In the genomic region with DNA sequence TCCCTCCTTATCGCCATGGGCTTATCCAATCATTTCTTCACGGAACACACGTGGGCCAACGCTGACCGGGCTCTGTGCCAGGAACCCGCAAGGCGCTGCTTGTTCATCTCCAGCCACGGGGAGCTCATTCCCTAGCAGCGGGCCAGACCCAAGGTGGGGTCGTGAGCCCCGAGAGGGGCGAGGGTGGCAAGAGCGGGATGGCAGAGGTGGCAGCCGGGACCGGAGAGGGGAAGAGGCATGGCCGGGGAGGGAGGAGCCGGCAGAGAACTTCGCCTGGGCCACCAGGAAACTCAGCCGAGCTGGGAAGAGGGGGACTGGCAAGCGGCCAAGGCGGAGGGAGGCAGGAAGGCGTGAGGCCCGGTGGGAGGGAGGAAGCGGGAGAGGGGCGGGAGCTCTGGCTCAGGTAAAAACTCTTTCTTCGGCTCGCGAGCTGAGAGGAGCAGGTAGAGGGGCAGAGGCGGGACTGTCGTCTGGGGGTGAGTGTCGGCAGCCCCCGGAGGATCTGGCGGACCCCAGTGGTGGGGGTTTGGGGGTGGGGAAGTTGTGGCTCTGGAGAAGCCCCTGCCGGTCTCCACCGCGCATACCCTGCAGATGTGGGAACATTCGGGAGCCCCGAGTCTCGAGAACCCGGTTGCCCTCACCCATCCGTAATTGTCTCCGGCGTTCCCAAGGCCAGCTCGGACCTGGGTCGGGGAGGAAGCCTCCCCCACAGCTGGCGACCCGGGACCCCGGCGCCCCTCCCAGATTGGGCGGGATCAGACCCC, we compare ENCODE assay signal across 8 cellular contexts. TPM values are rescaled to one million over a fixed set of nuclear protein-coding genes. Genes with fewer than 3 reads are reported as not detected.
A peak's percentile ranks its signal among the peaks of the same experiment; 100 is the strongest.
DNase-seq lines count a peak whose midpoint lies in the region; ATAC-seq and TF ChIP-seq lines count a peak whose summit lies in the region.

A gene with protein sequence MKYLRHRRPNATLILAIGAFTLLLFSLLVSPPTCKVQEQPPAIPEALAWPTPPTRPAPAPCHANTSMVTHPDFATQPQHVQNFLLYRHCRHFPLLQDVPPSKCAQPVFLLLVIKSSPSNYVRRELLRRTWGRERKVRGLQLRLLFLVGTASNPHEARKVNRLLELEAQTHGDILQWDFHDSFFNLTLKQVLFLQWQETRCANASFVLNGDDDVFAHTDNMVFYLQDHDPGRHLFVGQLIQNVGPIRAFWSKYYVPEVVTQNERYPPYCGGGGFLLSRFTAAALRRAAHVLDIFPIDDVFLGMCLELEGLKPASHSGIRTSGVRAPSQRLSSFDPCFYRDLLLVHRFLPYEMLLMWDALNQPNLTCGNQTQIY (plus strand): TSS at position 408 of the 764 bp plus-strand sequence. CDS start 12,670 bp downstream, outside the sequence.

- intact Hi-C loops in MCF 10A (cut with micrococcal nuclease) = no loop called here
- intact Hi-C loops in esophagus muscularis mucosa (cut with DNase I) = no loop called here

- BruUV-seq in MCF 10A (replicated peaks; lab: Mats Ljungman, UMichigan) = no TSS peak

- H3K9me3 Mint-ChIP-seq in MCF 10A (ENCODE audit: unreplicated experiment) = no peaks in the 10 kb centered on the region
- H3K9me3 Mint-ChIP-seq in HFFc6 = no peaks in the 10 kb centered on the region

- in situ Hi-C loops in GM13976 (cut with MboI; ENCODE audit: low sequenced_read_pairs, unreplicated experiment) = no loop called here

- TF ChIP-seq EP300 in esophagus muscularis mucosa (IDR thresholded peaks at IDR 0.05) = no peak

- no peaks in the 10 kb centered on the region for H3K36me3 ChIP-seq in esophagus muscularis mucosa

- TF ChIP-seq CTCF in MCF 10A (IDR thresholded peaks at IDR 0.05; ENCODE audit: unreplicated experiment) = no peak
- TF ChIP-seq CTCF in GM13976 (IDR thresholded peaks at IDR 0.05; ENCODE audit: borderline replicate concordance, control extremely low read depth, extremely low read depth, insufficient read depth, missing control alignments) = no peak
- TF ChIP-seq CTCF in esophagus muscularis mucosa (IDR thresholded peaks at IDR 0.05) = no peak
- TF ChIP-seq CTCF in HFFc6 (IDR thresholded peaks at IDR 0.05) = no peak

- POLR2A ChIA-PET in MCF 10A (lab: Yijun Ruan, JAX) = no interaction called here

- H3K9me3 ChIP-seq in esophagus muscularis mucosa = no peaks in the 10 kb centered on the region

- H3K4me3 ChIP-seq in esophagus muscularis mucosa = peak within 1 kb of the TSS in 2 of 4 donors; percentile 5 to 40

- H3K4me1 Mint-ChIP-seq in MCF 10A (ENCODE audit: insufficient read depth, unreplicated experiment) = peaks cover 18% of the 10 kb centered on the region
- peaks cover 19% of the 10 kb centered on the region for H3K4me1 Mint-ChIP-seq in HFFc6 (ENCODE audit: low read depth)

- peaks cover 0 to 10% (median 7%) of the 10 kb centered on the region in 4 donors for H3K4me1 ChIP-seq in esophagus muscularis mucosa

- peaks cover 3 to 74% (median 25%) of the 10 kb centered on the region in 4 donors for H3K27me3 ChIP-seq in esophagus muscularis mucosa

- H3K36me3 Mint-ChIP-seq in MCF 10A (ENCODE audit: insufficient read depth, unreplicated experiment) (no peaks in the 10 kb centered on the region), HFFc6 (ENCODE audit: low read depth) (no peaks in the 10 kb centered on the region)

- CTCF ChIA-PET in MCF 10A (lab: Yijun Ruan, JAX) = interaction anchor here (0.5 to 3.1 kb wide), 8 partner anchors 10 to 1302 kb away, joined by 3 to 23 read pairs (median 3); no protein-coding TSS in a partner anchor

- H3K27me3 Mint-ChIP-seq in MCF 10A (ENCODE audit: insufficient read depth, unreplicated experiment) (no peaks in the 10 kb centered on the region), HFFc6 (ENCODE audit: insufficient read depth) (peaks cover 28% of the 10 kb centered on the region)

- H3K27ac ChIP-seq in esophagus muscularis mucosa (replicated peaks in 1 of 4) = no peak within 1 kb of the TSS

- H3K27ac Mint-ChIP-seq in MCF 10A (ENCODE audit: low read depth, unreplicated experiment) = no peak within 1 kb of the TSS
- no peak within 1 kb of the TSS for H3K27ac Mint-ChIP-seq in HFFc6

- 5% methylated on average over 45 of the region's 50 CpGs for WGBS in esophagus muscularis mucosa

- ATAC-seq in HG02759 (IDR thresholded peaks at IDR 0.05; ENCODE audit: unreplicated experiment) = no peak

- peak; percentile 40 for DNase-seq in DMS153 treated with DMSO at 0.1 percent for 48 hours (lab: John Stamatoyannopoulos, UW; ENCODE audit: unreplicated experiment)
- peak; percentile 41 for DNase-seq in NCI-H1105 treated with DMSO at 0.1 percent for 48 hours (lab: John Stamatoyannopoulos, UW)
- peak; percentile 82 for DNase-seq in MCF 10A (ENCODE audit: unreplicated experiment)
- DNase-seq in mesenteric fat pad (ENCODE audit: low spot score) = peak; percentile 92
- no peak for DNase-seq in GM13976 (ENCODE audit: low spot score)
- no peak for DNase-seq in esophagus muscularis mucosa (ENCODE audit: extremely low spot score)
- DNase-seq in HFFc6 = no peak

- H3K4me3 Mint-ChIP-seq in MCF 10A (ENCODE audit: unreplicated experiment) (peak within 1 kb of the TSS; percentile 44), HFFc6 (no peak within 1 kb of the TSS)

- TF ChIP-seq POLR2A in esophagus muscularis mucosa (IDR thresholded peaks at IDR 0.05; ENCODE audit: low read depth) = no peak

RNA-seq across cellular contexts. Expression of the gene that starts here (rescaled TPM):
- 0.40 and 0.49 TPM in 2 replicates for total RNA-seq in MCF 10A (2022)
- total RNA-seq in mesenteric fat pad = 0.32 TPM
- total RNA-seq in esophagus muscularis mucosa = under 1 TPM; 0.33 to 0.84 (median 0.62) TPM
- total RNA-seq in HFFc6 (2021; fragmentation: NEBNext Ultra II Directional; extraction: Animal tissue kit (Norgen Biotek cat#: 25700)) = not detected

Comparison
In these comparisons a context has a peak if more than half of its experiments do, and no peak if none do; other contexts are left out.
1. Peak in DNase-seq in MCF 10A; RNA of the gene not detected or under 1 TPM.
2. Peak in DNase-seq in mesenteric fat pad; RNA of the gene not detected or under 1 TPM.
3. DNase-seq: peak in DMS153 treated with DMSO at 0.1 percent for 48 hours (single experiment) and NCI-H1105 treated with DMSO at 0.1 percent for 48 hours (single experiment); none in GM13976 (single experiment), esophagus muscularis mucosa (single experiment) and HFFc6 (single experiment).